In the genomic region with DNA sequence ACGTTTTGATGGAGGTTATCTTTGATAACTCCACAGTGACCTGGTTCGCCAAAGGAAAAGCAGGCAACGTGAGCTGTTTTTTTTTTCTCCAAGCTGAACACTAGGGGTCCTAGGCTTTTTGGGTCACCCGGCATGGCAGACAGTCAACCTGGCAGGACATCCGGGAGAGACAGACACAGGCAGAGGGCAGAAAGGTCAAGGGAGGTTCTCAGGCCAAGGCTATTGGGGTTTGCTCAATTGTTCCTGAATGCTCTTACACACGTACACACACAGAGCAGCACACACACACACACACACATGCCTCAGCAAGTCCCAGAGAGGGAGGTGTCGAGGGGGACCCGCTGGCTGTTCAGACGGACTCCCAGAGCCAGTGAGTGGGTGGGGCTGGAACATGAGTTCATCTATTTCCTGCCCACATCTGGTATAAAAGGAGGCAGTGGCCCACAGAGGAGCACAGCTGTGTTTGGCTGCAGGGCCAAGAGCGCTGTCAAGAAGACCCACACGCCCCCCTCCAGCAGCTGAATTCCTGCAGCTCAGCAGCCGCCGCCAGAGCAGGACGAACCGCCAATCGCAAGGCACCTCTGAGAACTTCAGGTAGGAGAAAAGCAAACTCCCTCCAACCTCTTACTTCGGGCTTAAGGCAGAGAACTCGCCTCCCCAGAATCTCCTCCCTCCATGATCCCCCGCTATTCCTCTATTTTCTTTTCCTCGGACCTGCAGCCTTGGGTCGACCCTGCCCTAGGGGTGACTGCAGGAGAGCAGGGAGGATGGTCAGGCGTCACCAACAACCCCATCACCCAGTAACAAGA, we compare ENCODE assay signal across 8 cellular contexts. TPM values are rescaled to one million over a fixed set of nuclear protein-coding genes. Genes with fewer than 3 reads are reported as not detected.
A peak's percentile ranks its signal among the peaks of the same experiment; 100 is the strongest.
DNase-seq lines count a peak whose midpoint lies in the region; ATAC-seq, FAIRE-seq and TF ChIP-seq lines count a peak whose summit lies in the region.

Gene SERPINE1 (plus strand): TSS at position 454 of the 809 bp plus-strand sequence. CDS start 1,290 bp downstream, outside the sequence.

- TF ChIP-seq EP300 in GM12878 (IDR thresholded peaks at IDR 0.05; ENCODE audit: borderline replicate concordance in 1 of 2, control insufficient read depth in 1 of 2, low read depth in 2 of 2, low read length in 2 of 2): no peak

- CTCF ChIA-PET in A673 (lab: Charles Lee): interaction anchor here (0.6 to 0.9 kb wide), 3 partner anchors 17 to 31 kb away, joined by 3 read pairs; no protein-coding TSS in a partner anchor
- CTCF ChIA-PET in GM12878 (lab: Yijun Ruan, JAX): interaction anchor here (0.6 to 4.0 kb wide), 13 partner anchors 8 to 156 kb away, joined by 3 to 31 read pairs (median 4); partner anchors contain the start of gene TRIM56

- in situ Hi-C loops in GM12878 (cut with MboI): no loop called here

- H3K9me2 ChIP-seq in SU-DHL-6 (replicated peaks; ENCODE audit: insufficient read depth, low read length): no peaks in the 10 kb centered on the region

- SMC1A ChIA-PET in GM12878 (lab: Charles Lee; ENCODE audit: uncharacterized antibody, unreplicated experiment): interaction anchor here (1.0 to 2.0 kb wide), 6 partner anchors 13 to 91 kb away, joined by 3 to 6 read pairs (median 3); partner anchors contain the start of genes VGF and ZNHIT1

- peak; percentile 71 for TF ChIP-seq POLR2A in GM12878 (IDR thresholded peaks at IDR 0.05; ENCODE audit: low read depth, low read length)

- peak; percentile 54 for FAIRE-seq in GM12878 (lab: Jason Lieb, UNC)

- POLR2A ChIA-PET in A673 (lab: Charles Lee; ENCODE audit: low non-redundant PET): no interaction called here
- POLR2A ChIA-PET in GM12878 (lab: Charles Lee): interaction anchor here (0.6 to 1.4 kb wide), 6 partner anchors 12 to 260 kb away, joined by 3 to 6 read pairs (median 4); partner anchors contain the start of genes TRIM56, TRIP6 and UFSP1

- no peak for TF ChIP-seq RAD21 in GM12878 (IDR thresholded peaks at IDR 0.05; ENCODE audit: insufficient read depth, low read depth, low read length)

- DNase-seq in A673 (ENCODE audit: low spot score): peak; percentile 93
- peak; percentile 47 for DNase-seq in GM12878 (ENCODE audit: low read depth, low spot score)
- DNase-seq in skeletal muscle cell (ENCODE audit: low read depth): peak; percentile 100

- H3K9ac ChIP-seq in SU-DHL-6 (ENCODE audit: low read length): no peak within 1 kb of the TSS
- no peak within 1 kb of the TSS for H3K9ac ChIP-seq in GM12878 (ENCODE audit: control insufficient read depth, insufficient read depth, low read length)
- peak within 1 kb of the TSS; percentile 37 for H3K9ac ChIP-seq in iPS-15b (ENCODE audit: low read depth, low read length)

- no peaks in the 10 kb centered on the region for H3F3A ChIP-seq in SU-DHL-6 (ENCODE audit: insufficient read depth)

- no TSS peak for BruUV-seq in A673 (replicated peaks; lab: Mats Ljungman, UMichigan)
- BruUV-seq in GM12878 (replicated peaks; lab: Mats Ljungman, UMichigan): no TSS peak

- H3K27ac ChIP-seq in A673 (ENCODE audit: low read depth, low read length, poor library complexity, severe bottlenecking) (no peak within 1 kb of the TSS), SU-DHL-6 (ENCODE audit: low read depth, low read length) (no peak within 1 kb of the TSS), GM12878 (ENCODE audit: control insufficient read depth, insufficient read depth) (no peak within 1 kb of the TSS)

- 0 out of 2 replicates have a peak, but pooled peaks have one; percentile 34 for TF ChIP-seq CTCF in A673 (conservative IDR thresholded peaks at IDR 0.05; ENCODE audit: low read depth, low read length)
- TF ChIP-seq CTCF in SU-DHL-6 (IDR thresholded peaks at IDR 0.05; ENCODE audit: insufficient read depth, low read length, poor library complexity, severe bottlenecking): peak; percentile 20
- TF ChIP-seq CTCF in GM12878 (IDR thresholded peaks at IDR 0.05 in 2 of 3, conservative IDR thresholded peaks at IDR 0.05 in 1 of 3; ENCODE audit: control insufficient read depth in 2 of 3, extremely low read depth in 1 of 3, insufficient read depth in 1 of 3, low read depth in 3 of 3, low read length in 3 of 3): no peak

- intact Hi-C loops in A673 (cut with micrococcal nuclease; ENCODE audit: unreplicated experiment) (no loop called here), GM12878 (cut with micrococcal nuclease; ENCODE audit: unreplicated experiment) (no loop called here)

- H3K4me2 ChIP-seq in SU-DHL-6 (ENCODE audit: low read depth, low read length, poor library complexity, severe bottlenecking): peak within 1 kb of the TSS; percentile 12
- H3K4me2 ChIP-seq in GM12878 (ENCODE audit: control insufficient read depth, insufficient read depth): peak within 1 kb of the TSS; percentile 90

- ATAC-seq in GM18498 (IDR thresholded peaks at IDR 0.05; ENCODE audit: unreplicated experiment) (peak; percentile 59), HG03280 (IDR thresholded peaks at IDR 0.05; ENCODE audit: unreplicated experiment) (peak; percentile 31), GM12878 (peak; percentile 79), GM21526 (IDR thresholded peaks at IDR 0.05; ENCODE audit: low FRiP score, unreplicated experiment) (no peak)

- H3K9me3 ChIP-seq in A673 (ENCODE audit: low read depth, low read length, poor library complexity, severe bottlenecking) (no peaks in the 10 kb centered on the region), SU-DHL-6 (ENCODE audit: insufficient read depth, low read length) (no peaks in the 10 kb centered on the region), GM12878 (replicated peaks; ENCODE audit: control insufficient read depth, insufficient read depth, low read length) (no peaks in the 10 kb centered on the region), iPS-15b (ENCODE audit: control insufficient read depth, insufficient read depth, low read length) (no peaks in the 10 kb centered on the region)

- no peaks in the 10 kb centered on the region for H3K36me3 ChIP-seq in A673 (ENCODE audit: insufficient read depth, low read length, poor library complexity, severe bottlenecking)
- no peaks in the 10 kb centered on the region for H3K36me3 ChIP-seq in SU-DHL-6 (ENCODE audit: low read length)
- H3K36me3 ChIP-seq in GM12878 (ENCODE audit: control insufficient read depth in 2 of 2, insufficient read depth in 2 of 2, low read length in 1 of 2): no peaks in the 10 kb centered on the region
- no peaks in the 10 kb centered on the region for H3K36me3 ChIP-seq in iPS-15b (ENCODE audit: control insufficient read depth, insufficient read depth, low read length)

- H2AFZ ChIP-seq in SU-DHL-6 (ENCODE audit: low read depth, low read length, severe bottlenecking) (no peak within 1 kb of the TSS), GM12878 (ENCODE audit: control insufficient read depth, low read depth, low read length) (peak within 1 kb of the TSS; percentile 51)

- no peaks in the 10 kb centered on the region for H3K79me2 ChIP-seq in SU-DHL-6 (ENCODE audit: insufficient read depth, low read length)
- no peaks in the 10 kb centered on the region for H3K79me2 ChIP-seq in GM12878 (ENCODE audit: control insufficient read depth, insufficient read depth, low read length)

- H3K27me3 ChIP-seq in A673 (replicated peaks; ENCODE audit: insufficient read depth, low read depth, low read length, poor library complexity): no peaks in the 10 kb centered on the region
- H3K27me3 ChIP-seq in SU-DHL-6 (ENCODE audit: low read length): no peaks in the 10 kb centered on the region
- no peaks in the 10 kb centered on the region; a peak in 1 of 4 replicates for H3K27me3 ChIP-seq in GM12878 (replicated peaks in 1 of 2; ENCODE audit: control insufficient read depth in 2 of 2, insufficient read depth in 2 of 2, low read length in 1 of 2)
- no peaks in the 10 kb centered on the region for H3K27me3 ChIP-seq in iPS-15b (ENCODE audit: control insufficient read depth, insufficient read depth, low read length)

- no peaks in the 10 kb centered on the region for H4K20me1 ChIP-seq in SU-DHL-6 (ENCODE audit: low read depth, low read length)
- H4K20me1 ChIP-seq in GM12878 (ENCODE audit: control insufficient read depth, insufficient read depth): no peaks in the 10 kb centered on the region

- whole genome bisulfite sequencing in GM12878 (ENCODE audit: insufficient coverage, insufficient replicate concordance, low lambda C conversion rate, missing lambda C conversion rate): 20% methylated on average over 22 of the region's 22 CpGs

- RAD21 ChIA-PET in GM12878 (lab: Charles Lee; ENCODE audit: unreplicated experiment): interaction anchor here (0.7 to 2.6 kb wide), 4 partner anchors 11 to 252 kb away, joined by 3 to 11 read pairs (median 6); partner anchors contain the start of genes SRRT and TRIM56

- H3K4me3 ChIP-seq in A673 (ENCODE audit: low read depth, low read length, poor library complexity, severe bottlenecking) (peak within 1 kb of the TSS; percentile 26), SU-DHL-6 (ENCODE audit: insufficient read depth, low read length, poor library complexity, severe bottlenecking) (no peak within 1 kb of the TSS), GM12878 (no peak within 1 kb of the TSS; the same call in 1 of the 2 replicates), iPS-15b (ENCODE audit: low read depth, low read length) (peak within 1 kb of the TSS; percentile 27), skeletal muscle cell (ENCODE audit: low read depth, low read length) (peak within 1 kb of the TSS; percentile 81)

- H3K4me1 ChIP-seq in A673 (ENCODE audit: insufficient read depth, low read length, poor library complexity, severe bottlenecking) (peaks cover 18% of the 10 kb centered on the region), GM12878 (ENCODE audit: control insufficient read depth, insufficient read depth, low read length) (peaks cover 25% of the 10 kb centered on the region), iPS-15b (ENCODE audit: control insufficient read depth, insufficient read depth, low read length) (peaks cover 13% of the 10 kb centered on the region)

TF ChIP-seq in GM12878, 131 proteins besides CTCF, POLR2A, EP300 and RAD21 (continues in another document):
- TF ChIP-seq IKZF1 (conservative IDR thresholded peaks at IDR 0.05): peak; percentile 46

RNA-seq across cellular contexts. Expression of gene SERPINE1, which starts in this region (rescaled TPM):
- total RNA-seq in A673 (2021) (4.7 and 5.3 TPM in 2 replicates), GM12878 (2014; rRNA removed) (0.23 and 0.33 TPM in 2 replicates), GM12878 (2014; rRNA removed; fragmentation: Illumina TruSeq; extraction: Trizol) (0.14 and 0.27 TPM in 2 replicates), GM12878 (2021) (0.46 and 0.66 TPM in 2 replicates)
- total RNA-seq in GM12878 (2013; cell fraction: nucleolus; rRNA removed): 1.3 and 1.4 TPM in 2 replicates
- polyA plus RNA-seq in GM12878 (2011; ENCODE audit: low read depth): 0.58 TPM
- polyA plus RNA-seq in GM12878 (2011; rRNA removed) (1.5 and 2.4 TPM in 2 replicates), GM12878 (2014; fragmentation: Illumina TruSeq; extraction: Trizol) (0.25 and 0.41 TPM in 2 replicates), GM12878 (2014; fragmentation: Nextera tagmentation; extraction: Ambion mirVana) (under 1 TPM; 0.20 to 0.39 TPM), GM12878 (2014; rRNA removed) (0.52 and 0.58 TPM in 2 replicates), GM12878 (2016; fragmentation: Nextera tagmentation; extraction: Ambion mirVana) (under 1 TPM; 0.75 to 0.83 TPM)
- polyA plus RNA-seq in GM12878 (2011; cell fraction: cytosol; rRNA removed): 3.1 and 3.2 TPM in 2 replicates
- polyA plus RNA-seq in GM12878 (2011; cell fraction: nucleus; rRNA removed): 1.2 and 1.5 TPM in 2 replicates
- polyA plus RNA-seq in GM12878 (2012): 0.93 and 0.94 TPM in 2 replicates
- 2.0 and 3.0 TPM in 2 replicates for polyA minus RNA-seq in GM12878 (2011; rRNA and poly(A)+ RNA removed)
- polyA minus RNA-seq in GM12878 (2011; cell fraction: cytosol; rRNA and poly(A)+ RNA removed): 1.0 and 1.3 TPM in 2 replicates
- polyA minus RNA-seq in GM12878 (2011; cell fraction: nucleus; rRNA and poly(A)+ RNA removed): 0.48 TPM in 2 replicates

Comparison
In these comparisons a context has a peak if more than half of its experiments do, and no peak if none do; other contexts are left out.
1. DNase-seq: peak in every context shown above with its lines; median percentile 100 in skeletal muscle cell; 93 in A673; 47 in GM12878.
2. H3K4me3 ChIP-seq: peak in A673 (single experiment), iPS-15b (single experiment) and skeletal muscle cell (single experiment); none in SU-DHL-6 (single experiment) and GM12878 (single experiment).
3. CTCF ChIP-seq: peak in A673 (single experiment) and SU-DHL-6 (single experiment); none in GM12878 (0 of 3).